Comparison of ENCODE assay signal across 1 cellular context in the genomic region with DNA sequence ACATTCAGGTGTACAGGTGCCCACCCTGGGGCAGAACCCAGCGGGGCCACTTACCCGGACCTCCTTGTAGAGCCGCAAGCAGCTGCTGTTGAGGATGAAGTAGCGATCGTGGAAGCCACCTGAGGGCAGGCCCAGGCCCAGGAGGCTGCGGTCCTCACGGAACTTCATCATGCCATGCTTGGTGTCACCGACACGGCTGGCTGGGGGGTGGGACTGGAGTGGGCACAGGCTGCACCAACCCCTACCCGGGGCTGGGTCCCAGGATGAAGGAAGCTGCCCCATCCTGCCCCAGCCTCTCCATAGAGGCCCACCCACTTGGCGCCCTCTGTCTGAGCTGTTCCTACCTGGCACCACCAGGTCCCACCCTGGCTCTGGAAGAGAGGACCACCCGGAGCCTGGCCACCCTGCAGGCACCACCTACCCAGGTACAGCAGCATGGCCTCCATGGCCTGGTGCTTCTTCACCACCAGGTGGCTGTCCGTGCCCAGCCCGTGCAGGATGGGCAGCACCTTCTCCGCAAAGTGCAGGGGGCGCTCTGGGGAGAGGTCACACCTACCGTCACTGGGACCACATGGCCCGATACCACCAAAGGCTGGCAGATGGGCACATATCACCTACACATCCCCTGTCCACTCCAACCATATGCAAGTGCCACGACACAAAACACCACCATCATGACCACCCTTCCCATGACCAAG.
A peak's percentile ranks its signal among the peaks of the same experiment; 100 is the strongest.
TF ChIP-seq lines count a peak whose summit lies in the region.

No MANE protein-coding gene starts in this region.

TF ChIP-seq in HepG2, 621 proteins besides CTCF, POLR2A, EP300 and RAD21:
- TF ChIP-seq AGO2 (optimal IDR thresholded peaks at IDR 0.05; ENCODE audit: low read depth, low read length), result peak; percentile 61
- TF ChIP-seq, protein P1, sequence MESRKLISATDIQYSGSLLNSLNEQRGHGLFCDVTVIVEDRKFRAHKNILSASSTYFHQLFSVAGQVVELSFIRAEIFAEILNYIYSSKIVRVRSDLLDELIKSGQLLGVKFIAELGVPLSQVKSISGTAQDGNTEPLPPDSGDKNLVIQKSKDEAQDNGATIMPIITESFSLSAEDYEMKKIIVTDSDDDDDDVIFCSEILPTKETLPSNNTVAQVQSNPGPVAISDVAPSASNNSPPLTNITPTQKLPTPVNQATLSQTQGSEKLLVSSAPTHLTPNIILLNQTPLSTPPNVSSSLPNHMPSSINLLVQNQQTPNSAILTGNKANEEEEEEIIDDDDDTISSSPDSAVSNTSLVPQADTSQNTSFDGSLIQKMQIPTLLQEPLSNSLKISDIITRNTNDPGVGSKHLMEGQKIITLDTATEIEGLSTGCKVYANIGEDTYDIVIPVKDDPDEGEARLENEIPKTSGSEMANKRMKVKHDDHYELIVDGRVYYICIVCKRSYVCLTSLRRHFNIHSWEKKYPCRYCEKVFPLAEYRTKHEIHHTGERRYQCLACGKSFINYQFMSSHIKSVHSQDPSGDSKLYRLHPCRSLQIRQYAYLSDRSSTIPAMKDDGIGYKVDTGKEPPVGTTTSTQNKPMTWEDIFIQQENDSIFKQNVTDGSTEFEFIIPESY (CRISPR knock-in tag; IDR thresholded peaks at IDR 0.05), result peak; percentile 98
- TF ChIP-seq SMAD3 (CRISPR knock-in tag; IDR thresholded peaks at IDR 0.05), result no peak
- TF ChIP-seq STAG1 (CRISPR knock-in tag; IDR thresholded peaks at IDR 0.05), result peak; percentile 47
